ENCODE assay signal across 8 cellular contexts in genomic region chr1:235160965-235161684, GRCh38. TPM values are rescaled to one million over a fixed set of nuclear protein-coding genes. Genes with fewer than 3 reads are reported as not detected.
DNase-seq lines count a peak whose midpoint lies in the region; ATAC-seq and TF ChIP-seq lines count a peak whose summit lies in the region.

A gene with protein sequence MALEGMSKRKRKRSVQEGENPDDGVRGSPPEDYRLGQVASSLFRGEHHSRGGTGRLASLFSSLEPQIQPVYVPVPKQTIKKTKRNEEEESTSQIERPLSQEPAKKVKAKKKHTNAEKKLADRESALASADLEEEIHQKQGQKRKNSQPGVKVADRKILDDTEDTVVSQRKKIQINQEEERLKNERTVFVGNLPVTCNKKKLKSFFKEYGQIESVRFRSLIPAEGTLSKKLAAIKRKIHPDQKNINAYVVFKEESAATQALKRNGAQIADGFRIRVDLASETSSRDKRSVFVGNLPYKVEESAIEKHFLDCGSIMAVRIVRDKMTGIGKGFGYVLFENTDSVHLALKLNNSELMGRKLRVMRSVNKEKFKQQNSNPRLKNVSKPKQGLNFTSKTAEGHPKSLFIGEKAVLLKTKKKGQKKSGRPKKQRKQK (minus strand): TSS chr1:235161250. CDS start chr1:235161226, 24 bp downstream.

- H3K27me3 ChIP-seq in lung (ENCODE audit: control insufficient read depth, insufficient read depth), result no peaks in the 10 kb centered on the region

- H3K27ac ChIP-seq in lung (ENCODE audit: low read depth in 1 of 2, low read length in 1 of 2), result peak within 1 kb of the TSS; percentile 87 to 97

- no peaks in the 10 kb centered on the region for H3K9me3 ChIP-seq in lung (ENCODE audit: control insufficient read depth in 2 of 2, insufficient read depth in 1 of 2, low read length in 1 of 2)

- peak; percentile 10 for TF ChIP-seq CTCF in lung (IDR thresholded peaks at IDR 0.05; ENCODE audit: control extremely low read depth, extremely low read depth)

- ATAC-seq in GM19468 (IDR thresholded peaks at IDR 0.05; ENCODE audit: extremely low read depth, unreplicated experiment) (peak; percentile 58), lung (ENCODE audit: insufficient read depth, low FRiP score) (peak; percentile 99)

- peaks cover 6 to 14% of the 10 kb centered on the region in 2 donors for H3K36me3 ChIP-seq in lung (ENCODE audit: control insufficient read depth in 2 of 2, insufficient read depth in 2 of 2, low read length in 2 of 2)

- DNase-seq in COLO668 (lab: John Stamatoyannopoulos, UW; ENCODE audit: unreplicated experiment) (peak; percentile 95), HS-5 (ENCODE audit: low read depth) (peak; percentile 66), NK-92 (lab: John Stamatoyannopoulos, UW; ENCODE audit: unreplicated experiment) (peak; percentile 64), lung (ENCODE audit: low spot score) (peak; percentile 92)
- DNase-seq in activated CD8-positive, alpha-beta memory T cell treated with anti-CD3 and anti-CD28 coated beads for 1 hour (ENCODE audit: extremely low read depth in 1 of 2, low read depth in 1 of 2), result peak; percentile 76 to 90
- DNase-seq in effector CD4-positive, alpha-beta T cell, result peak; percentile 89
- peak; percentile 86 to 92 (median 89) for DNase-seq in stimulated activated CD4-positive, alpha-beta T cell treated with anti-CD3 and anti-CD28 coated beads, TNF-alpha, amount 100 ng/mL, for 24 hours (ENCODE audit: low read depth in 3 of 3)

- WGBS in lung, 2 donors, result 0% methylated on average over 50 of the region's 50 CpGs

- H3K4me1 ChIP-seq in lung (ENCODE audit: control insufficient read depth in 2 of 2, insufficient read depth in 2 of 2, low read length in 2 of 2), result peaks cover 0 to 8% of the 10 kb centered on the region in 2 donors

- peak within 1 kb of the TSS; percentile 82 for H3K4me3 ChIP-seq in lung

RNA-seq across cellular contexts. Expression of the gene that starts here (rescaled TPM):
- 10 to 100 TPM; 31.7 to 56.9 TPM for total RNA-seq in lung
- 100 to 1,000 TPM in 1 of 2 donors, 10 to 100 TPM in 1; 45.6 to 129 TPM for polyA plus RNA-seq in lung

Comparison
In these comparisons a context has a peak if more than half of its experiments do, and no peak if none do; other contexts are left out.
1. Peak in every context shown above with its lines: DNase-seq, ATAC-seq, H3K4me3 ChIP-seq and H3K27ac ChIP-seq.